ENCODE assay signal across 8 cellular contexts in genomic region chr12:56080556-56081138, GRCh38. TPM values are rescaled to one million over a fixed set of nuclear protein-coding genes. Genes with fewer than 3 reads are reported as not detected.
A peak's percentile ranks its signal among the peaks of the same experiment; 100 is the strongest.
DNase-seq lines count a peak whose midpoint lies in the region; ATAC-seq and TF ChIP-seq lines count a peak whose summit lies in the region.

No MANE protein-coding gene starts in this region.

- H3K27ac ChIP-seq in DOHH2 (ENCODE audit: low read depth, low read length) (no peak overlapping the region), SJSA1 (no peak overlapping the region), foreskin keratinocyte (peak overlapping the region; percentile 69), prostate gland (peak overlapping the region; percentile 94 to 96)

- TF ChIP-seq CTCF in DOHH2 (IDR thresholded peaks at IDR 0.05; ENCODE audit: low read depth, low read length, poor library complexity, severe bottlenecking) (no peak), foreskin keratinocyte (conservative IDR thresholded peaks at IDR 0.05) (no peak), prostate gland (IDR thresholded peaks at IDR 0.05) (peak in 1 of 4 experiments; percentile 6)

- H3K9me2 ChIP-seq in DOHH2 (replicated peaks; ENCODE audit: control insufficient read depth, low read length): no peaks in the 10 kb centered on the region

- H3K27me3 ChIP-seq in DOHH2 (ENCODE audit: control insufficient read depth, low read length): peaks cover 37% of the 10 kb centered on the region
- peaks cover 10% of the 10 kb centered on the region; the same call in 1 of the 2 replicates for H3K27me3 ChIP-seq in SJSA1 (replicated peaks)
- H3K27me3 ChIP-seq in foreskin keratinocyte: no peaks in the 10 kb centered on the region
- no peaks in the 10 kb centered on the region for H3K27me3 ChIP-seq in prostate gland (replicated peaks; ENCODE audit: insufficient read depth)

- no peaks in the 10 kb centered on the region for H4K20me1 ChIP-seq in DOHH2 (ENCODE audit: control insufficient read depth, insufficient read depth, low read depth, low read length)

- H3K9me3 ChIP-seq in DOHH2 (ENCODE audit: control insufficient read depth, insufficient read depth, low read length) (no peaks in the 10 kb centered on the region), SJSA1 (replicated peaks) (no peaks in the 10 kb centered on the region), prostate gland (no peaks in the 10 kb centered on the region)

- H3K4me3 ChIP-seq in DOHH2 (ENCODE audit: low read length) (peak overlapping the region; percentile 84; the same call in 1 of the 2 replicates), SJSA1 (peak overlapping the region; percentile 41; the same call in 1 of the 2 replicates), prostate gland (peak overlapping the region; percentile 57 to 69)

- ATAC-seq in foreskin keratinocyte (peak; percentile 8), GM21619 (IDR thresholded peaks at IDR 0.05; ENCODE audit: unreplicated experiment) (no peak), GM18519 (IDR thresholded peaks at IDR 0.05; ENCODE audit: low FRiP score, unreplicated experiment) (no peak)

- peak overlapping the region; percentile 83 for H3K4me2 ChIP-seq in DOHH2 (ENCODE audit: low read length)

- no peaks in the 10 kb centered on the region for H3F3A ChIP-seq in DOHH2 (ENCODE audit: control insufficient read depth, insufficient read depth)

- H3K36me3 ChIP-seq in DOHH2 (ENCODE audit: control insufficient read depth, low read length): no peaks in the 10 kb centered on the region
- H3K36me3 ChIP-seq in SJSA1: no peaks in the 10 kb centered on the region
- no peaks in the 10 kb centered on the region for H3K36me3 ChIP-seq in prostate gland

- WGBS in prostate gland: 32% methylated on average over 12 of the region's 20 CpGs

- H3K79me2 ChIP-seq in DOHH2 (ENCODE audit: control insufficient read depth, low read length): no peaks in the 10 kb centered on the region

- peak; percentile 40 for TF ChIP-seq POLR2A in prostate gland (IDR thresholded peaks at IDR 0.05)

- H3K4me1 ChIP-seq in DOHH2 (ENCODE audit: control insufficient read depth, low read length) (peaks cover 10% of the 10 kb centered on the region), SJSA1 (replicated peaks) (peaks cover 20% of the 10 kb centered on the region), foreskin keratinocyte (no peaks in the 10 kb centered on the region), prostate gland (replicated peaks) (no peaks in the 10 kb centered on the region)

- no peak for DNase-seq in SJSA1 (ENCODE audit: low read depth in 1 of 2, low spot score in 2 of 2)
- DNase-seq in foreskin keratinocyte: peak in 1 of 2 donors; percentile 35
- peak; percentile 42 for DNase-seq in prostate gland (ENCODE audit: low spot score)
- no peak for DNase-seq in T-helper 9 cell
- DNase-seq in middle frontal gyrus (ENCODE audit: extremely low spot score, low spot score): no peak

- intact Hi-C loops in prostate gland (cut with DNase I): no loop called here

RNA-seq across cellular contexts. Expression of gene ERBB3, which starts 0.7 kb away (rescaled TPM):
- total RNA-seq in SJSA1 (2014; rRNA removed; shearing (Covaris generic)): not detected in 2 replicates
- total RNA-seq in foreskin keratinocyte (12.1 and 13.3 TPM in 2 replicates), prostate gland (100 to 1,000 TPM in 1 of 2 donors, 10 to 100 TPM in 1; 77.3 to 117 TPM)
- polyA plus RNA-seq in foreskin keratinocyte: 8.4 and 8.5 TPM in 2 replicates

RNA-seq across cellular contexts. Expression of gene PA2G4, which starts 23.7 kb away (rescaled TPM):
- 204 and 249 TPM in 2 replicates for total RNA-seq in SJSA1 (2014; rRNA removed; shearing (Covaris generic))
- total RNA-seq in foreskin keratinocyte: 259 and 335 TPM in 2 replicates
- polyA plus RNA-seq in foreskin keratinocyte: 213 and 297 TPM in 2 replicates
- 10 to 100 TPM; 75.0 to 93.3 TPM for total RNA-seq in prostate gland

RNA-seq across cellular contexts. Expression of gene RPL41, which starts 35.8 kb away (rescaled TPM):
- 1,215 and 2,760 TPM in 2 replicates for total RNA-seq in SJSA1 (2014; rRNA removed; shearing (Covaris generic))
- total RNA-seq in foreskin keratinocyte (4,994 and 5,148 TPM in 2 replicates), prostate gland (1,000 to 10,000 TPM; 2,549 to 4,385 TPM)
- 7,188 and 7,608 TPM in 2 replicates for polyA plus RNA-seq in foreskin keratinocyte

RNA-seq across cellular contexts. Expression of gene ZC3H10, which starts 37.4 kb away (rescaled TPM):
- 3.6 and 7.3 TPM in 2 replicates for total RNA-seq in SJSA1 (2014; rRNA removed; shearing (Covaris generic))
- total RNA-seq in foreskin keratinocyte (2.4 and 2.9 TPM in 2 replicates), prostate gland (1 to 10 TPM; 4.6 to 9.1 TPM)
- polyA plus RNA-seq in foreskin keratinocyte: 1.4 and 1.5 TPM in 2 replicates

RNA-seq across cellular contexts. Expression of gene RPS26, which starts 38.9 kb away (rescaled TPM):
- total RNA-seq in SJSA1 (2014; rRNA removed; shearing (Covaris generic)): 622 and 1,406 TPM in 2 replicates
- total RNA-seq in foreskin keratinocyte (833 and 866 TPM in 2 replicates), prostate gland (1,000 to 10,000 TPM in 1 of 2 donors, 100 to 1,000 TPM in 1; 284 to 1,659 TPM)
- polyA plus RNA-seq in foreskin keratinocyte: 1,198 and 1,225 TPM in 2 replicates

Comparison
In these comparisons a context has a peak if more than half of its experiments do, and no peak if none do; other contexts are left out.
1. H3K27ac ChIP-seq: peak in foreskin keratinocyte (single experiment) and prostate gland (2 of 2); none in DOHH2 (single experiment) and SJSA1 (single experiment).
2. RNA of gene ERBB3, which starts 0.7 kb away (total RNA-seq): 77.3 to 117 TPM in prostate gland and 12.1 to 13.3 TPM in foreskin keratinocyte; not detected in SJSA1; every median in the first group is over 10 times any median in the second.
3. Peak in every context shown above with its lines, with median percentiles within 50 percentile points of each other: H3K4me3 ChIP-seq.